In genomic region chr11:111976614-111977140, GRCh38 we compare ENCODE assay signal across 8 cellular contexts. TPM values are rescaled to one million over a fixed set of nuclear protein-coding genes. Genes with fewer than 3 reads are reported as not detected.
DNase-seq lines count a peak whose midpoint lies in the region; ATAC-seq and TF ChIP-seq lines count a peak whose summit lies in the region.

No MANE protein-coding gene starts in this region.

- no peaks in the 10 kb centered on the region for H3K27me3 ChIP-seq in MM.1S (replicated peaks; ENCODE audit: insufficient read depth, low read length)

- peaks cover 17% of the 10 kb centered on the region for H3F3A ChIP-seq in MM.1S (ENCODE audit: insufficient read depth, low read length)

- H4K20me1 ChIP-seq in MM.1S (ENCODE audit: insufficient read depth, low read length), result no peaks in the 10 kb centered on the region

- H3K27ac ChIP-seq in urinary bladder (ENCODE audit: low read depth) (peak overlapping the region; percentile 82), MM.1S (ENCODE audit: low read length) (no peak overlapping the region)

- WGBS in urinary bladder, result 12% methylated on average over 23 of the region's 23 CpGs

- H3K4me3 ChIP-seq in urinary bladder (ENCODE audit: low read depth, low read length) (peak overlapping the region; percentile 82), MM.1S (ENCODE audit: low read length) (no peak overlapping the region)

- CTCF ChIA-PET in activated naive CD4-positive, alpha-beta T cell treated with anti-CD3 and anti-CD28 coated beads for 36 hours (lab: Charles Lee), result interaction anchor here (0.6 to 2.2 kb wide), 3 partner anchors 35 to 50 kb away, joined by 4 to 11 read pairs (median 5); no protein-coding TSS in a partner anchor

- no peaks in the 10 kb centered on the region for H3K36me3 Mint-ChIP-seq in activated naive CD4-positive, alpha-beta T cell treated with anti-CD3 and anti-CD28 coated beads for 36 hours (ENCODE audit: low read depth)
- peaks cover 6% of the 10 kb centered on the region for H3K36me3 Mint-ChIP-seq in effector memory CD8-positive, alpha-beta T cell (ENCODE audit: insufficient read depth)
- peaks cover 2% of the 10 kb centered on the region for H3K36me3 Mint-ChIP-seq in mesothelial cell of epicardium

- no peak overlapping the region for H3K27ac Mint-ChIP-seq in activated naive CD4-positive, alpha-beta T cell treated with anti-CD3 and anti-CD28 coated beads for 36 hours
- H3K27ac Mint-ChIP-seq in effector memory CD8-positive, alpha-beta T cell, result no peak overlapping the region
- peak overlapping the region; percentile 63 for H3K27ac Mint-ChIP-seq in mesothelial cell of epicardium

- peak overlapping the region; percentile 43 for H3K4me3 Mint-ChIP-seq in activated naive CD4-positive, alpha-beta T cell treated with anti-CD3 and anti-CD28 coated beads for 36 hours
- H3K4me3 Mint-ChIP-seq in effector memory CD8-positive, alpha-beta T cell, result peak overlapping the region; percentile 45 to 66
- H3K4me3 Mint-ChIP-seq in mesothelial cell of epicardium, result peak overlapping the region; percentile 77

- H3K4me1 Mint-ChIP-seq in activated naive CD4-positive, alpha-beta T cell treated with anti-CD3 and anti-CD28 coated beads for 36 hours (ENCODE audit: low read depth), result peaks cover 7% of the 10 kb centered on the region
- H3K4me1 Mint-ChIP-seq in effector memory CD8-positive, alpha-beta T cell (ENCODE audit: low read depth in 2 of 2), result peaks cover 0 to 6% of the 10 kb centered on the region in 2 donors
- peaks cover 33% of the 10 kb centered on the region for H3K4me1 Mint-ChIP-seq in mesothelial cell of epicardium

- H3K79me2 ChIP-seq in MM.1S (ENCODE audit: low read length), result no peaks in the 10 kb centered on the region

- H3K36me3 ChIP-seq in urinary bladder (ENCODE audit: insufficient read depth) (no peaks in the 10 kb centered on the region), MM.1S (replicated peaks; ENCODE audit: insufficient read depth, low read length) (no peaks in the 10 kb centered on the region)

- H3K4me1 ChIP-seq in urinary bladder (ENCODE audit: insufficient read depth), result no peaks in the 10 kb centered on the region
- H3K4me1 ChIP-seq in MM.1S (ENCODE audit: low read length), result peaks cover 14% of the 10 kb centered on the region

- no peaks in the 10 kb centered on the region for H3K9me3 Mint-ChIP-seq in activated naive CD4-positive, alpha-beta T cell treated with anti-CD3 and anti-CD28 coated beads for 36 hours
- no peaks in the 10 kb centered on the region for H3K9me3 Mint-ChIP-seq in effector memory CD8-positive, alpha-beta T cell
- H3K9me3 Mint-ChIP-seq in mesothelial cell of epicardium, result no peaks in the 10 kb centered on the region

- peaks cover 30% of the 10 kb centered on the region for H3K27me3 Mint-ChIP-seq in activated naive CD4-positive, alpha-beta T cell treated with anti-CD3 and anti-CD28 coated beads for 36 hours (ENCODE audit: low read depth)
- H3K27me3 Mint-ChIP-seq in effector memory CD8-positive, alpha-beta T cell, result peaks cover 6 to 41% of the 10 kb centered on the region in 2 donors
- no peaks in the 10 kb centered on the region for H3K27me3 Mint-ChIP-seq in mesothelial cell of epicardium (ENCODE audit: low read depth)

- intact Hi-C loops in activated naive CD4-positive, alpha-beta T cell treated with anti-CD3 and anti-CD28 coated beads for 36 hours (cut with micrococcal nuclease), result loop anchor here (1.0 kb wide), 1 partner anchor 97 kb away; the partner anchor contains the start of genes CFAP68 and FDXACB1

- no peaks in the 10 kb centered on the region for H3K9me3 ChIP-seq in MM.1S (replicated peaks; ENCODE audit: insufficient read depth, low read length)

- H3K4me2 ChIP-seq in MM.1S (ENCODE audit: low read depth, low read length), result no peak overlapping the region

- ATAC-seq in effector memory CD8-positive, alpha-beta T cell (replicated peaks), result no peak
- ATAC-seq in GM18868 (IDR thresholded peaks at IDR 0.05; ENCODE audit: unreplicated experiment), result no peak

- H3K9me2 ChIP-seq in MM.1S (replicated peaks; ENCODE audit: insufficient read depth, low read length), result no peaks in the 10 kb centered on the region

- H2AFZ ChIP-seq in MM.1S (ENCODE audit: low read length), result no peak overlapping the region

- TF ChIP-seq CTCF in mesothelial cell of epicardium (IDR thresholded peaks at IDR 0.05; ENCODE audit: unreplicated experiment), result no peak
- TF ChIP-seq CTCF in MM.1S (IDR thresholded peaks at IDR 0.05; ENCODE audit: low read length), result no peak

- H3K9ac ChIP-seq in MM.1S (ENCODE audit: low read length), result no peak overlapping the region

- DNase-seq in activated naive CD4-positive, alpha-beta T cell treated with anti-CD3 and anti-CD28 coated beads for 36 hours, result no peak
- DNase-seq in activated naive CD4-positive, alpha-beta T cell (lab: John Stamatoyannopoulos, UW), result no peak
- DNase-seq in effector memory CD8-positive, alpha-beta T cell, result no peak
- no peak for DNase-seq in mesothelial cell of epicardium (ENCODE audit: low spot score in 2 of 2, unreplicated experiment in 2 of 2)
- DNase-seq in D341Med (ENCODE audit: low spot score), result no peak
- no peak for DNase-seq in MM.1S

RNA-seq across cellular contexts. Expression of gene DIXDC1, which starts 39.5 kb away (rescaled TPM):
- 1 to 10 TPM; 3.5 to 4.3 TPM for total RNA-seq in activated naive CD4-positive, alpha-beta T cell treated with anti-CD3 and anti-CD28 coated beads for 36 hours
- total RNA-seq in mesothelial cell of epicardium (20.0 to 21.2 TPM (median 20.3 TPM) in 3 replicates), urinary bladder (69.4 TPM)
- 60.5 TPM for polyA plus RNA-seq in urinary bladder

RNA-seq across cellular contexts. Expression of gene DLAT, which starts 48.5 kb away (rescaled TPM):
- 10 to 100 TPM; 34.2 to 36.8 TPM for total RNA-seq in activated naive CD4-positive, alpha-beta T cell treated with anti-CD3 and anti-CD28 coated beads for 36 hours
- total RNA-seq in mesothelial cell of epicardium (23.8 to 26.5 TPM (median 25.0 TPM) in 3 replicates), urinary bladder (36.9 TPM)
- polyA plus RNA-seq in urinary bladder, result 23.7 TPM

RNA-seq across cellular contexts. Expression of gene C11orf52, which starts 58.0 kb away (rescaled TPM):
- not detected for total RNA-seq in activated naive CD4-positive, alpha-beta T cell treated with anti-CD3 and anti-CD28 coated beads for 36 hours
- total RNA-seq in mesothelial cell of epicardium, result 6.9 to 7.9 TPM (median 7.9 TPM) in 3 replicates
- total RNA-seq in urinary bladder, result 2.7 TPM
- 2.4 TPM for polyA plus RNA-seq in urinary bladder
